21 cellular contexts compared by ENCODE assay signal in the genomic region with DNA sequence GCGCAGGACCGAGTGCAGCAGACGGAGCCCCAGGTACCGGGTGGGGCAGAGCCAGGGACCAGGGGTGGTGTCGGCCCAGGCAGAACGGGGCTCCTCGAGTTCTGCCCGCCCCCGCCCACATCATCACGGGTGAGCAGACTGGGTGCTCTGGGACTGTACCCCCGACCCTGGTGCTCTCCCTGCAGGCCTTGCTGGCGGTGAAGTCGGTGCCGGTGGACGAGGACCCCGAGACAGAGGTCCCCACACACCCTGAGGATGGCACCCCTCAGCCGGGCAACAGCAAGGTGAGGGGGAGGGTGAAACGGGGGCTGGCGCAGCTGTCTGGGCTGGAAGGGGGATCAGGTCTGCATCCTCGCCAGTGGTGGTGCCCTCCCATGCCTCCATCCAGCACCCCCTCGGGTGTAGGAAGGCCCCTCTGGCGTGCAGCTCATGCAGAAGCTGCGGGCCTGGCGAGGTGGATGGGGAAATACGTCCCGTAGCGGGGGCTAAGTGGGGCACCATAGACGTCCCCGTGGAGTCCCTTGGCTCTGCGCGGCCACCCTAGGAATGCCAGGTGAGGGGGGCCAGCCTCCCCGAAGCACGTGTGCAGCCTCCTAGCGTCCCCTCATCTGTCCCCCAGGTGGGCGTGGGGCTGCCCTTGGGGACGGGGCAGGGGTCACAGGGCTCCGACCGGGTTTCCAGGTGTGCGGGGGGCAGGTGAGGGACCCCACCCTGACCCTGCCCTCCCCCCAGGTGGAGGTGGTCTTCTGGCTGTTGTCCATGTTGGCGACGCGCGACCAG. TPM values are rescaled to one million over a fixed set of nuclear protein-coding genes. Genes with fewer than 3 reads are reported as not detected.
DNase-seq lines count a peak whose midpoint lies in the region; ATAC-seq, FAIRE-seq and TF ChIP-seq lines count a peak whose summit lies in the region.
"Had no signal": no experiment of that assay in that cellular context is flagged by ENCODE, and none has a peak within 500 bp of the region (broad histone marks: within the 10 kb centered on the region; RNA-seq: fewer than 3 reads in every experiment).

No MANE protein-coding gene starts in this region.

- no peak overlapping the region for H3K9ac ChIP-seq in DND-41 (ENCODE audit: low read depth, low read length)
- peak overlapping the region in 1 of 2 experiments; percentile 80; a peak in 2 of 4 replicates for H3K9ac ChIP-seq in K562 (ENCODE audit: insufficient read depth in 1 of 2, low read depth in 2 of 2, low read length in 2 of 2)
- H3K9ac ChIP-seq in neuronal stem cell (ENCODE audit: low read depth, low read length, poor library complexity) = peak overlapping the region; percentile 21

- POLR2A ChIA-PET in K562 (lab: Yijun Ruan, JAX) = interaction anchor here (0.6 to 3.1 kb wide), 10 partner anchors 9 to 262 kb away, joined by 3 to 10 read pairs (median 6); no protein-coding TSS in a partner anchor

- H3K9me3 Mint-ChIP-seq in natural killer cell = no peaks in the 10 kb centered on the region
- H3K9me3 Mint-ChIP-seq: activated CD4-positive, alpha-beta memory T cell treated with anti-CD3 and anti-CD28 coated beads, Interleukin-2, amount 10 ng/mL, durations not matched to agents 7 days and 5 days; activated naive CD4-positive, alpha-beta T cell treated with anti-CD3 and anti-CD28 coated beads for 36 hours; stimulated activated memory B cell treated with anti-CD40 and anti-IgM and Interleukin-4, amounts not matched to agents 10 μg/mL and 1 μg/mL and 100 μg/mL, for 72 hours had no signal

- no peak overlapping the region for H2BK12ac ChIP-seq in neuronal stem cell (ENCODE audit: low read length)

- H3K4me1 Mint-ChIP-seq in natural killer cell = peaks cover 0 to 17% of the 10 kb centered on the region in 2 donors

- TF ChIP-seq POLR2A in K562 (conservative IDR thresholded peaks at IDR 0.05) = no peak

- H3K4me2 ChIP-seq in DND-41 (ENCODE audit: insufficient read depth, low read length) = peak overlapping the region; percentile 41; the same call in 1 of the 2 replicates
- H3K4me2 ChIP-seq in K562 (ENCODE audit: insufficient read depth, low read length) = peak overlapping the region; percentile 46
- H3K4me2 ChIP-seq in neuronal stem cell (ENCODE audit: insufficient read depth, low read length, poor library complexity, severe bottlenecking) = no peak overlapping the region

- no peaks in the 10 kb centered on the region for H3K79me2 ChIP-seq in DND-41 (ENCODE audit: insufficient read depth, low read length)
- no peaks in the 10 kb centered on the region for H3K79me2 ChIP-seq in K562 (ENCODE audit: control insufficient read depth, insufficient read depth, low read length)

- H3K27me3 ChIP-seq in DND-41 (ENCODE audit: insufficient read depth, low read length, poor library complexity) = no peaks in the 10 kb centered on the region
- peaks cover 0 to under 1% of the 10 kb centered on the region in 2 experiments; a peak in 1 of 5 replicates for H3K27me3 ChIP-seq in K562 (ENCODE audit: control insufficient read depth in 2 of 2, insufficient read depth in 2 of 2, low read length in 2 of 2)
- no peaks in the 10 kb centered on the region for H3K27me3 ChIP-seq in neuronal stem cell (ENCODE audit: control insufficient read depth in 3 of 3, insufficient read depth in 3 of 3, low read depth in 1 of 3, low read length in 3 of 3)

- peaks cover 13% of the 10 kb centered on the region for H3K36me3 ChIP-seq in DND-41 (ENCODE audit: insufficient read depth, low read length)
- H3K36me3 ChIP-seq in K562 (ENCODE audit: control insufficient read depth, insufficient read depth, low read length) = peaks cover 6% of the 10 kb centered on the region; the same call in 1 of the 3 replicates
- H3K36me3 ChIP-seq in neuronal stem cell (replicated peaks in 1 of 2; ENCODE audit: control insufficient read depth in 2 of 2, insufficient read depth in 2 of 2, low read length in 2 of 2) = peaks cover 31 to 89% of the 10 kb centered on the region in 2 donors
- H3K36me3 ChIP-seq: adrenal gland, brain microvascular endothelial cell, ovary, upper lobe of right lung had no signal

- peak overlapping the region; percentile 16 for H2AK5ac ChIP-seq in neuronal stem cell (ENCODE audit: low read depth, low read length)

- H4K91ac ChIP-seq in neuronal stem cell (ENCODE audit: low read depth, low read length, poor library complexity) = no peak overlapping the region

- in situ Hi-C loops in K562 (cut with MboI) = loop anchor here (5.0 kb wide), 1 partner anchor 51 kb away; no protein-coding TSS in a partner anchor

- H2AFZ ChIP-seq in DND-41 (ENCODE audit: low read depth, low read length) (no peak overlapping the region), K562 (ENCODE audit: low read depth, low read length) (0 out of 2 replicates have a peak overlapping the region, but pooled peaks have one; percentile 63), neuronal stem cell (ENCODE audit: low read length) (no peak overlapping the region)

- H4K8ac ChIP-seq in neuronal stem cell (ENCODE audit: low read depth, low read length) = peak overlapping the region; percentile 17

- peaks cover 7% of the 10 kb centered on the region for H3K9me1 ChIP-seq in K562 (ENCODE audit: control insufficient read depth, insufficient read depth, low read length)

- no peak overlapping the region for H2BK5ac ChIP-seq in neuronal stem cell (ENCODE audit: low read length)

- peak overlapping the region; percentile 38 for H3K18ac ChIP-seq in neuronal stem cell (ENCODE audit: low read length)

- peaks cover 34% of the 10 kb centered on the region for H4K20me1 ChIP-seq in DND-41 (ENCODE audit: insufficient read depth, low read length)
- peaks cover 25% of the 10 kb centered on the region for H4K20me1 ChIP-seq in K562 (replicated peaks; ENCODE audit: control insufficient read depth, insufficient read depth, low read length)

- H3K4me3 ChIP-seq in DND-41 (ENCODE audit: low read depth in 1 of 2, low read length in 2 of 2) (no peak overlapping the region), K562 (no peak overlapping the region), neuronal stem cell (ENCODE audit: low read length in 2 of 2) (peak overlapping the region in 1 of 2 donors; percentile 25)
- H3K4me3 ChIP-seq: adrenal gland, gastroesophageal sphincter, ovary, SJSA1, suprapubic skin, upper lobe of right lung had no signal

- H3K9me3 ChIP-seq in DND-41 (ENCODE audit: insufficient read depth, low read length, severe bottlenecking) (no peaks in the 10 kb centered on the region), K562 (replicated peaks; ENCODE audit: control insufficient read depth, insufficient read depth, low read depth, low read length) (no peaks in the 10 kb centered on the region), neuronal stem cell (replicated peaks in 1 of 2; ENCODE audit: control insufficient read depth in 2 of 2, insufficient read depth in 1 of 2, low read depth in 1 of 2, low read length in 2 of 2) (no peaks in the 10 kb centered on the region)
- H3K9me3 ChIP-seq: adrenal gland, gastroesophageal sphincter, ovary, SJSA1, suprapubic skin, upper lobe of right lung had no signal

- TF ChIP-seq RAD21 in Ishikawa (IDR thresholded peaks at IDR 0.05; ENCODE audit: low read depth) (no peak), K562 (CRISPR knock-in tag; conservative IDR thresholded peaks at IDR 0.05 in 1 of 2, IDR thresholded peaks at IDR 0.05 in 1 of 2) (no peak)

- peaks cover 0 to 15% of the 10 kb centered on the region in 2 donors for H3K27me3 Mint-ChIP-seq in natural killer cell (ENCODE audit: low read depth in 2 of 2)

- H3K14ac ChIP-seq in neuronal stem cell (ENCODE audit: low read length) = no peak overlapping the region

- TF ChIP-seq EP300 in Ishikawa (IDR thresholded peaks at IDR 0.05; ENCODE audit: borderline replicate concordance) = no peak
- TF ChIP-seq EP300 in K562 (IDR thresholded peaks at IDR 0.05; ENCODE audit: low read length) = no peak

- H3K27ac ChIP-seq in DND-41 (ENCODE audit: low read length) (no peak overlapping the region), K562 (ENCODE audit: extremely low read depth, low read depth, low read length) (no peak overlapping the region), neuronal stem cell (replicated peaks; ENCODE audit: low read length) (no peak overlapping the region)
- H3K27ac ChIP-seq: adrenal gland, brain microvascular endothelial cell, gastroesophageal sphincter, ovary, SJSA1, suprapubic skin, upper lobe of right lung had no signal

- DNase-seq in DND-41 (no peak), K562 (ENCODE audit: extremely low read depth in 1 of 4, low spot score in 3 of 4) (no peak), neuronal stem cell (ENCODE audit: low spot score) (no peak), natural killer cell (no peak), activated gamma-delta T cell (lab: John Stamatoyannopoulos, UW) (no peak)
- DNase-seq: activated CD8-positive, alpha-beta memory T cell treated with anti-CD3 and anti-CD28 coated beads, Interleukin-2, amount 50 U/mL, for 4 hours; NCI-H1417 treated with DMSO at 0.1 percent for 48 hours; upper lobe of right lung had no signal

- peak overlapping the region; percentile 85 for H3K23ac ChIP-seq in neuronal stem cell (ENCODE audit: low read depth, low read length, poor library complexity)

- no peak overlapping the region for H2BK120ac ChIP-seq in neuronal stem cell (ENCODE audit: low read depth, low read length)

- no peak overlapping the region for H2BK15ac ChIP-seq in neuronal stem cell (ENCODE audit: low read length)

- BruUV-seq in K562 (replicated peaks; lab: Mats Ljungman, UMichigan) = no TSS peak

- ATAC-seq in DND-41 (ENCODE audit: insufficient read depth, low read depth) (no peak), K562 (no peak), HG02610 (IDR thresholded peaks at IDR 0.05; ENCODE audit: unreplicated experiment) (no peak), natural killer cell (no peak)

- FAIRE-seq in K562 (lab: Jason Lieb, UNC) = no peak
- FAIRE-seq: D721Med had no signal

- CTCF ChIA-PET in K562 (lab: Yijun Ruan, JAX; ENCODE audit: low intra/inter-chr PET ratio) = no interaction called here

- intact Hi-C loops in K562 (cut with micrococcal nuclease) (loop anchor here (5.0 kb wide), 1 partner anchor 56 kb away; a partner anchor contains a TSS), natural killer cell (cut with micrococcal nuclease) (no loop called here)

- H3K79me1 ChIP-seq in neuronal stem cell (ENCODE audit: low read depth, low read length) = peaks cover 17% of the 10 kb centered on the region

- no peak overlapping the region for H3K27ac Mint-ChIP-seq in natural killer cell
- H3K27ac Mint-ChIP-seq: activated CD4-positive, alpha-beta memory T cell treated with anti-CD3 and anti-CD28 coated beads, Interleukin-2, amount 10 ng/mL, durations not matched to agents 7 days and 5 days; activated naive CD4-positive, alpha-beta T cell treated with anti-CD3 and anti-CD28 coated beads for 36 hours; nephron progenitor cell; stimulated activated memory B cell treated with anti-CD40 and anti-IgM and Interleukin-4, amounts not matched to agents 10 μg/mL and 1 μg/mL and 100 μg/mL, for 72 hours had no signal

- WGBS in K562 (ENCODE audit: insufficient coverage, low coverage, missing lambda C conversion rate) = 50% methylated on average over 32 of the region's 43 CpGs
- no CpG with 5 or more reads among the region's 43 CpGs for WGBS in neuronal stem cell (ENCODE audit: extremely low coverage in 2 of 2, insufficient read length in 2 of 2, insufficient replicate concordance in 1 of 2), 2 donors

- no peaks in the 10 kb centered on the region for H3K36me3 Mint-ChIP-seq in natural killer cell

- TF ChIP-seq CTCF in DND-41 (IDR thresholded peaks at IDR 0.05; ENCODE audit: borderline replicate concordance, extremely low read depth, low read length, poor library complexity, severe bottlenecking) (no peak), K562 (IDR thresholded peaks at IDR 0.05 in 2 of 3, conservative IDR thresholded peaks at IDR 0.05 in 1 of 3; ENCODE audit: insufficient read depth in 2 of 3, low read depth in 1 of 3, low read length in 3 of 3) (no peak), natural killer cell (IDR thresholded peaks at IDR 0.05) (no peak)

- no peak overlapping the region for H3K4ac ChIP-seq in neuronal stem cell (ENCODE audit: low read length)

- no peak overlapping the region for H3K4me3 Mint-ChIP-seq in natural killer cell
- H3K4me3 Mint-ChIP-seq: activated CD4-positive, alpha-beta memory T cell treated with anti-CD3 and anti-CD28 coated beads, Interleukin-2, amount 10 ng/mL, durations not matched to agents 7 days and 5 days; activated naive CD4-positive, alpha-beta T cell treated with anti-CD3 and anti-CD28 coated beads for 36 hours; nephron progenitor cell; stimulated activated memory B cell treated with anti-CD40 and anti-IgM and Interleukin-4, amounts not matched to agents 10 μg/mL and 1 μg/mL and 100 μg/mL, for 72 hours had no signal

- H3K4me1 ChIP-seq in DND-41 (ENCODE audit: insufficient read depth, low read length) (peaks cover 15% of the 10 kb centered on the region), K562 (replicated peaks in 1 of 2; ENCODE audit: control insufficient read depth in 2 of 2, insufficient read depth in 2 of 2, low read length in 2 of 2) (peaks cover 5 to 79% of the 10 kb centered on the region in 2 experiments; a peak in 4 of 5 replicates), neuronal stem cell (ENCODE audit: control insufficient read depth in 2 of 2, insufficient read depth in 1 of 2, low read depth in 1 of 2, low read length in 2 of 2) (peaks cover 20 to 23% of the 10 kb centered on the region in 2 donors)
- H3K4me1 ChIP-seq: adrenal gland had no signal

RNA-seq across cellular contexts. Expression of a gene that starts 6.4 kb away (rescaled TPM):
- 0.56 and 1.4 TPM in 2 replicates for total RNA-seq in K562 (2011; cell fraction: chromatin; rRNA removed; ENCODE audit: low replicate concordance)
- 0.66 and 1.3 TPM in 2 replicates for total RNA-seq in K562 (2011; cell fraction: nucleolus; rRNA removed)
- 0.44 and 0.53 TPM in 2 replicates for total RNA-seq in K562 (2011; cell fraction: nucleoplasm; rRNA removed)
- total RNA-seq in K562 (2014; rRNA removed) (0.05 and 0.08 TPM in 2 replicates), K562 (2014; rRNA removed; fragmentation: Illumina TruSeq; extraction: Trizol) (0.04 TPM in 1 of 2 replicates, not detected in the other), K562 (2015; rRNA removed; fragmentation: Illumina TruSeq; extraction: Trizol) (0.04 TPM in 1 of 2 replicates, not detected in the other), K562 (2021) (0.27 and 0.40 TPM in 2 replicates), natural killer cell (under 1 TPM; 0.14 to 0.58 (median 0.27) TPM)
- polyA plus RNA-seq in K562 (2011; rRNA removed) (0.01 and 0.06 TPM in 2 replicates), K562 (2014; fragmentation: Illumina TruSeq; extraction: Trizol) (0.01 TPM in 2 replicates), K562 (2014; fragmentation: Nextera tagmentation; extraction: Ambion mirVana) (not detected), K562 (2014; rRNA removed) (0.04 and 0.09 TPM in 2 replicates)
- polyA plus RNA-seq in K562 (2011; cell fraction: cytosol; rRNA removed) = 0.03 and 0.04 TPM in 2 replicates
- 0.13 and 0.21 TPM in 2 replicates for polyA plus RNA-seq in K562 (2011; cell fraction: nucleus; rRNA removed)
- polyA plus RNA-seq in K562 (2012) = 0.43 and 0.48 TPM in 2 replicates
- 0.06 and 0.07 TPM in 2 replicates for polyA minus RNA-seq in K562 (2011; rRNA and poly(A)+ RNA removed)
- not detected in 2 replicates for polyA minus RNA-seq in K562 (2011; cell fraction: cytosol; rRNA and poly(A)+ RNA removed)
- polyA minus RNA-seq in K562 (2011; cell fraction: nucleus; rRNA and poly(A)+ RNA removed) = 0.27 and 0.33 TPM in 2 replicates
- polyA plus RNA-seq in neuronal stem cell (2013, experiment 1 of 2) = 3.4 TPM
- 3.9 TPM for polyA plus RNA-seq in neuronal stem cell (2013, experiment 2 of 2)
- total RNA-seq: SJSA1 had no signal

RNA-seq across cellular contexts. Expression of a gene that starts 18.1 kb away (rescaled TPM):
- total RNA-seq in K562 (2011; cell fraction: chromatin; rRNA removed; ENCODE audit: low replicate concordance) = 72.0 and 238 TPM in 2 replicates
- 545 and 547 TPM in 2 replicates for total RNA-seq in K562 (2011; cell fraction: nucleolus; rRNA removed)
- total RNA-seq in K562 (2011; cell fraction: nucleoplasm; rRNA removed) = 383 and 585 TPM in 2 replicates
- 2,649 and 2,867 TPM in 2 replicates for total RNA-seq in K562 (2014; rRNA removed)
- 407 and 630 TPM in 2 replicates for total RNA-seq in K562 (2014; rRNA removed; fragmentation: Illumina TruSeq; extraction: Trizol)
- 1,267 and 1,272 TPM in 2 replicates for total RNA-seq in K562 (2015; rRNA removed; fragmentation: Illumina TruSeq; extraction: Trizol)
- total RNA-seq in K562 (2021) = 2,126 and 2,254 TPM in 2 replicates
- 957 and 1,566 TPM in 2 replicates for polyA plus RNA-seq in K562 (2011; rRNA removed)
- polyA plus RNA-seq in K562 (2011; cell fraction: cytosol; rRNA removed) = 3,186 and 4,296 TPM in 2 replicates
- 907 and 973 TPM in 2 replicates for polyA plus RNA-seq in K562 (2011; cell fraction: nucleus; rRNA removed)
- polyA plus RNA-seq in K562 (2012) = 2,701 and 2,899 TPM in 2 replicates
- 912 and 1,907 TPM in 2 replicates for polyA plus RNA-seq in K562 (2014; fragmentation: Illumina TruSeq; extraction: Trizol)
- 100 to 1,000 TPM; 605 to 818 TPM for polyA plus RNA-seq in K562 (2014; fragmentation: Nextera tagmentation; extraction: Ambion mirVana)
- 2,791 and 3,285 TPM in 2 replicates for polyA plus RNA-seq in K562 (2014; rRNA removed)
- 202 and 239 TPM in 2 replicates for polyA minus RNA-seq in K562 (2011; rRNA and poly(A)+ RNA removed)
- 1,242 and 1,610 TPM in 2 replicates for polyA minus RNA-seq in K562 (2011; cell fraction: cytosol; rRNA and poly(A)+ RNA removed)
- 152 and 304 TPM in 2 replicates for polyA minus RNA-seq in K562 (2011; cell fraction: nucleus; rRNA and poly(A)+ RNA removed)
- polyA plus RNA-seq in neuronal stem cell (2013, experiment 1 of 2) = 3,965 TPM
- polyA plus RNA-seq in neuronal stem cell (2013, experiment 2 of 2) = 3,732 TPM
- total RNA-seq in natural killer cell = 100 to 1,000 TPM; 731 to 872 (median 837) TPM

RNA-seq across cellular contexts. Expression of a gene that starts 22.7 kb away (rescaled TPM):
- 67.3 and 231 TPM in 2 replicates for total RNA-seq in K562 (2011; cell fraction: chromatin; rRNA removed; ENCODE audit: low replicate concordance)
- total RNA-seq in K562 (2011; cell fraction: nucleolus; rRNA removed) = 138 and 165 TPM in 2 replicates
- 70.2 and 72.2 TPM in 2 replicates for total RNA-seq in K562 (2011; cell fraction: nucleoplasm; rRNA removed)
- 79.4 and 86.1 TPM in 2 replicates for total RNA-seq in K562 (2014; rRNA removed)
- total RNA-seq in K562 (2014; rRNA removed; fragmentation: Illumina TruSeq; extraction: Trizol) = 6.5 and 9.6 TPM in 2 replicates
- 40.6 and 42.3 TPM in 2 replicates for total RNA-seq in K562 (2015; rRNA removed; fragmentation: Illumina TruSeq; extraction: Trizol)
- total RNA-seq in K562 (2021) = 68.3 and 73.1 TPM in 2 replicates
- polyA plus RNA-seq in K562 (2011; rRNA removed) = 25.3 and 27.6 TPM in 2 replicates
- 55.4 and 125 TPM in 2 replicates for polyA plus RNA-seq in K562 (2011; cell fraction: cytosol; rRNA removed)
- polyA plus RNA-seq in K562 (2011; cell fraction: nucleus; rRNA removed) = 35.5 and 63.8 TPM in 2 replicates
- polyA plus RNA-seq in K562 (2012) = 46.1 and 46.4 TPM in 2 replicates
- 36.1 and 45.1 TPM in 2 replicates for polyA plus RNA-seq in K562 (2014; fragmentation: Illumina TruSeq; extraction: Trizol)
- 1 to 10 TPM in 1 of 2 experiments, under 1 TPM in 1; 0.79 to 4.5 TPM for polyA plus RNA-seq in K562 (2014; fragmentation: Nextera tagmentation; extraction: Ambion mirVana)
- 96.0 TPM in 2 replicates for polyA plus RNA-seq in K562 (2014; rRNA removed)
- 2.2 and 6.5 TPM in 2 replicates for polyA minus RNA-seq in K562 (2011; rRNA and poly(A)+ RNA removed)
- polyA minus RNA-seq in K562 (2011; cell fraction: cytosol; rRNA and poly(A)+ RNA removed) = 21.9 and 26.5 TPM in 2 replicates
- polyA minus RNA-seq in K562 (2011; cell fraction: nucleus; rRNA and poly(A)+ RNA removed) = 18.2 and 20.3 TPM in 2 replicates
- polyA plus RNA-seq in neuronal stem cell (2013, experiment 1 of 2) = 22.9 TPM
- polyA plus RNA-seq in neuronal stem cell (2013, experiment 2 of 2) = 21.4 TPM
- 10 to 100 TPM; 30.2 to 42.2 (median 34.3) TPM for total RNA-seq in natural killer cell

RNA-seq across cellular contexts. Expression of a gene that starts 33.8 kb away (rescaled TPM):
- total RNA-seq in K562 (2011; cell fraction: chromatin; rRNA removed; ENCODE audit: low replicate concordance) = 10.1 and 40.2 TPM in 2 replicates
- total RNA-seq in K562 (2011; cell fraction: nucleolus; rRNA removed) = 32.6 and 34.9 TPM in 2 replicates
- 10.8 and 20.5 TPM in 2 replicates for total RNA-seq in K562 (2011; cell fraction: nucleoplasm; rRNA removed)
- total RNA-seq in K562 (2014; rRNA removed) (2.2 and 3.4 TPM in 2 replicates), K562 (2014; rRNA removed; fragmentation: Illumina TruSeq; extraction: Trizol) (0.29 TPM in 2 replicates), K562 (2015; rRNA removed; fragmentation: Illumina TruSeq; extraction: Trizol) (1.2 and 1.5 TPM in 2 replicates), K562 (2021) (5.7 and 7.0 TPM in 2 replicates), natural killer cell (1 to 10 TPM; 4.1 to 6.0 (median 5.3) TPM)
- polyA plus RNA-seq in K562 (2011; rRNA removed) (2.7 and 5.1 TPM in 2 replicates), K562 (2014; fragmentation: Illumina TruSeq; extraction: Trizol) (0.85 and 2.2 TPM in 2 replicates), K562 (2014; fragmentation: Nextera tagmentation; extraction: Ambion mirVana) (under 1 TPM in 1 of 2 experiments, not detected in 1; 0.01 TPM), K562 (2014; rRNA removed) (4.8 and 9.1 TPM in 2 replicates)
- 2.9 and 4.0 TPM in 2 replicates for polyA plus RNA-seq in K562 (2011; cell fraction: cytosol; rRNA removed)
- polyA plus RNA-seq in K562 (2011; cell fraction: nucleus; rRNA removed) = 56.5 and 86.1 TPM in 2 replicates
- 6.2 and 8.3 TPM in 2 replicates for polyA plus RNA-seq in K562 (2012)
- 0.35 and 0.60 TPM in 2 replicates for polyA minus RNA-seq in K562 (2011; rRNA and poly(A)+ RNA removed)
- 1.9 and 8.5 TPM in 2 replicates for polyA minus RNA-seq in K562 (2011; cell fraction: cytosol; rRNA and poly(A)+ RNA removed)
- polyA minus RNA-seq in K562 (2011; cell fraction: nucleus; rRNA and poly(A)+ RNA removed) = 10.0 and 12.4 TPM in 2 replicates
- 8.3 TPM for polyA plus RNA-seq in neuronal stem cell (2013, experiment 1 of 2)
- 7.9 TPM for polyA plus RNA-seq in neuronal stem cell (2013, experiment 2 of 2)

RNA-seq across cellular contexts. Expression of a gene that starts 34.7 kb away (rescaled TPM):
- 24.8 and 67.6 TPM in 2 replicates for total RNA-seq in K562 (2011; cell fraction: chromatin; rRNA removed; ENCODE audit: low replicate concordance)
- total RNA-seq in K562 (2011; cell fraction: nucleolus; rRNA removed) = 113 and 120 TPM in 2 replicates
- total RNA-seq in K562 (2011; cell fraction: nucleoplasm; rRNA removed) = 64.9 and 67.3 TPM in 2 replicates
- total RNA-seq in K562 (2014; rRNA removed) (22.1 and 31.4 TPM in 2 replicates), K562 (2014; rRNA removed; fragmentation: Illumina TruSeq; extraction: Trizol) (5.7 and 7.8 TPM in 2 replicates), K562 (2015; rRNA removed; fragmentation: Illumina TruSeq; extraction: Trizol) (12.2 and 14.5 TPM in 2 replicates), K562 (2021) (64.2 and 66.3 TPM in 2 replicates), natural killer cell (1 to 10 TPM; 3.9 to 5.0 (median 4.3) TPM)
- polyA plus RNA-seq in K562 (2011; rRNA removed) (18.4 and 36.3 TPM in 2 replicates), K562 (2014; fragmentation: Illumina TruSeq; extraction: Trizol) (12.7 and 36.9 TPM in 2 replicates), K562 (2014; fragmentation: Nextera tagmentation; extraction: Ambion mirVana) (1 to 10 TPM; 1.2 to 1.9 TPM), K562 (2014; rRNA removed) (31.8 and 34.1 TPM in 2 replicates)
- 26.8 and 94.4 TPM in 2 replicates for polyA plus RNA-seq in K562 (2011; cell fraction: cytosol; rRNA removed)
- 24.1 and 41.5 TPM in 2 replicates for polyA plus RNA-seq in K562 (2011; cell fraction: nucleus; rRNA removed)
- 43.3 and 57.4 TPM in 2 replicates for polyA plus RNA-seq in K562 (2012)
- polyA minus RNA-seq in K562 (2011; rRNA and poly(A)+ RNA removed) = 11.2 and 16.1 TPM in 2 replicates
- polyA minus RNA-seq in K562 (2011; cell fraction: cytosol; rRNA and poly(A)+ RNA removed) = 42.9 and 55.0 TPM in 2 replicates
- polyA minus RNA-seq in K562 (2011; cell fraction: nucleus; rRNA and poly(A)+ RNA removed) = 9.6 and 11.7 TPM in 2 replicates
- 18.0 TPM for polyA plus RNA-seq in neuronal stem cell (2013, experiment 1 of 2)
- polyA plus RNA-seq in neuronal stem cell (2013, experiment 2 of 2) = 17.5 TPM
